In genomic region chr22:25402501-25403283, GRCh38 we compare ENCODE assay signal across 1 cellular context.
TF ChIP-seq lines count a peak whose summit lies in the region.

No MANE protein-coding gene starts in this region.

TF ChIP-seq in HepG2, 621 proteins besides CTCF, POLR2A, EP300 and RAD21 (continued from another document and continues in another):
- peak; percentile 9 for TF ChIP-seq IKZF4 (CRISPR knock-in tag; IDR thresholded peaks at IDR 0.05; ENCODE audit: borderline replicate concordance, low read depth, not compliant biosample characterization)
- no peak for TF ChIP-seq ZNF724P (CRISPR knock-in tag; IDR thresholded peaks at IDR 0.05; ENCODE audit: borderline replicate concordance)
- TF ChIP-seq USF2 (IDR thresholded peaks at IDR 0.05; ENCODE audit: low read depth, low read length): no peak
- TF ChIP-seq USF2 (CRISPR knock-in tag; IDR thresholded peaks at IDR 0.05; ENCODE audit: borderline replicate concordance): no peak
- TF ChIP-seq ZNF280D (CRISPR knock-in tag; IDR thresholded peaks at IDR 0.05): peak; percentile 77; the same call in 1 of the 2 replicates
- TF ChIP-seq ZNF672 (CRISPR knock-in tag; IDR thresholded peaks at IDR 0.05): no peak
- TF ChIP-seq ATF2 (CRISPR knock-in tag; IDR thresholded peaks at IDR 0.05): peak; percentile 41; the same call in 1 of the 2 replicates
- peak; percentile 82; the same call in 1 of the 2 replicates for TF ChIP-seq HINFP (CRISPR knock-in tag; IDR thresholded peaks at IDR 0.05; ENCODE audit: low read depth)
- TF ChIP-seq ZNF891 (CRISPR knock-in tag; IDR thresholded peaks at IDR 0.05): peak; percentile 37; the same call in 1 of the 2 replicates
- no peak for TF ChIP-seq GPN1 (CRISPR knock-in tag; IDR thresholded peaks at IDR 0.05; ENCODE audit: borderline replicate concordance)
- peak; percentile 96 for TF ChIP-seq SOX5 (CRISPR knock-in tag; IDR thresholded peaks at IDR 0.05; ENCODE audit: borderline replicate concordance)
- TF ChIP-seq ZNF543 (CRISPR knock-in tag; IDR thresholded peaks at IDR 0.05): peak; percentile 87
- no peak for TF ChIP-seq ZNF333 (CRISPR knock-in tag; IDR thresholded peaks at IDR 0.05; ENCODE audit: borderline replicate concordance)
- peak; percentile 28; the same call in 1 of the 2 replicates for TF ChIP-seq ARID3A (IDR thresholded peaks at IDR 0.05; ENCODE audit: low read depth, low read length)
- peak; percentile 32; the same call in 1 of the 2 replicates for TF ChIP-seq NKX3-1 (CRISPR knock-in tag; IDR thresholded peaks at IDR 0.05)
- 0 out of 2 replicates have a peak, but pooled peaks have one; percentile 81 for TF ChIP-seq ZFP90 (CRISPR knock-in tag; IDR thresholded peaks at IDR 0.05; ENCODE audit: borderline replicate concordance)
- TF ChIP-seq ISX (CRISPR knock-in tag; conservative IDR thresholded peaks at IDR 0.05): no peak
- no peak; the same call in 1 of the 2 replicates for TF ChIP-seq JUND (CRISPR knock-in tag; IDR thresholded peaks at IDR 0.05)
- no peak for TF ChIP-seq SRF (IDR thresholded peaks at IDR 0.05; ENCODE audit: low read depth, low read length)
- no peak for TF ChIP-seq EHMT2 (IDR thresholded peaks at IDR 0.05; ENCODE audit: borderline replicate concordance, low read depth, low read length)
- no peak for TF ChIP-seq ZNF136 (CRISPR knock-in tag; IDR thresholded peaks at IDR 0.05; ENCODE audit: low read depth)
- TF ChIP-seq XBP1 (CRISPR knock-in tag; IDR thresholded peaks at IDR 0.05): no peak
- TF ChIP-seq TBX3 (IDR thresholded peaks at IDR 0.05; ENCODE audit: borderline replicate concordance): peak; percentile 43
- no peak for TF ChIP-seq ELF4 (CRISPR knock-in tag; IDR thresholded peaks at IDR 0.05; ENCODE audit: borderline replicate concordance)
- TF ChIP-seq HMGXB3 (CRISPR knock-in tag; IDR thresholded peaks at IDR 0.05; ENCODE audit: borderline replicate concordance): peak; percentile 39; the same call in 1 of the 2 replicates
- 0 out of 2 replicates have a peak, but pooled peaks have one; percentile 65 for TF ChIP-seq KLF12 (CRISPR knock-in tag; IDR thresholded peaks at IDR 0.05; ENCODE audit: borderline replicate concordance)
- TF ChIP-seq ZNF550 (CRISPR knock-in tag; IDR thresholded peaks at IDR 0.05; ENCODE audit: borderline replicate concordance): no peak
- TF ChIP-seq GLI4 (CRISPR knock-in tag; IDR thresholded peaks at IDR 0.05; ENCODE audit: borderline replicate concordance): no peak
- TF ChIP-seq TBL1XR1 (IDR thresholded peaks at IDR 0.05; ENCODE audit: borderline replicate concordance, low read length, partially characterized antibody): peak; percentile 78
- TF ChIP-seq NONO (IDR thresholded peaks at IDR 0.05): no peak
- peak; percentile 87 for TF ChIP-seq NONO (CRISPR knock-in tag; conservative IDR thresholded peaks at IDR 0.05)
- TF ChIP-seq RFX3 (CRISPR knock-in tag; IDR thresholded peaks at IDR 0.05): no peak
- 0 out of 2 replicates have a peak, but pooled peaks have one; percentile 85 for TF ChIP-seq PAF1 (CRISPR knock-in tag; IDR thresholded peaks at IDR 0.05)
- no peak for TF ChIP-seq ZNF367 (CRISPR knock-in tag; IDR thresholded peaks at IDR 0.05; ENCODE audit: borderline replicate concordance)
- no peak for TF ChIP-seq MED13 (CRISPR knock-in tag; IDR thresholded peaks at IDR 0.05)
- TF ChIP-seq PHF20 (CRISPR knock-in tag; IDR thresholded peaks at IDR 0.05): 0 out of 2 replicates have a peak, but pooled peaks have one; percentile 14
- TF ChIP-seq HIVEP1 (CRISPR knock-in tag; IDR thresholded peaks at IDR 0.05): peak; percentile 28; the same call in 1 of the 2 replicates
- TF ChIP-seq ZNF629 (CRISPR knock-in tag; conservative IDR thresholded peaks at IDR 0.05): peak; percentile 100
- TF ChIP-seq ZBTB21 (CRISPR knock-in tag; IDR thresholded peaks at IDR 0.05): no peak
- TF ChIP-seq CEBPB (IDR thresholded peaks at IDR 0.05; ENCODE audit: borderline replicate concordance, low read depth, low read length): no peak
- 0 out of 2 replicates have a peak, but pooled peaks have one; percentile 53 for TF ChIP-seq ZNF160 (CRISPR knock-in tag; IDR thresholded peaks at IDR 0.05)
- TF ChIP-seq PBX3 (CRISPR knock-in tag; IDR thresholded peaks at IDR 0.05; ENCODE audit: borderline replicate concordance): no peak
- 0 out of 2 replicates have a peak, but pooled peaks have one; percentile 23 for TF ChIP-seq ZKSCAN1 (IDR thresholded peaks at IDR 0.05; ENCODE audit: low read length)
- peak; percentile 93 for TF ChIP-seq HNF4G (IDR thresholded peaks at IDR 0.05; ENCODE audit: borderline replicate concordance, low read depth, low read length)
- peak; percentile 95 for TF ChIP-seq HNF4G (CRISPR knock-in tag; IDR thresholded peaks at IDR 0.05; ENCODE audit: borderline replicate concordance, low read depth)
